ENCODE assay signal across 1 cellular context in the genomic region with DNA sequence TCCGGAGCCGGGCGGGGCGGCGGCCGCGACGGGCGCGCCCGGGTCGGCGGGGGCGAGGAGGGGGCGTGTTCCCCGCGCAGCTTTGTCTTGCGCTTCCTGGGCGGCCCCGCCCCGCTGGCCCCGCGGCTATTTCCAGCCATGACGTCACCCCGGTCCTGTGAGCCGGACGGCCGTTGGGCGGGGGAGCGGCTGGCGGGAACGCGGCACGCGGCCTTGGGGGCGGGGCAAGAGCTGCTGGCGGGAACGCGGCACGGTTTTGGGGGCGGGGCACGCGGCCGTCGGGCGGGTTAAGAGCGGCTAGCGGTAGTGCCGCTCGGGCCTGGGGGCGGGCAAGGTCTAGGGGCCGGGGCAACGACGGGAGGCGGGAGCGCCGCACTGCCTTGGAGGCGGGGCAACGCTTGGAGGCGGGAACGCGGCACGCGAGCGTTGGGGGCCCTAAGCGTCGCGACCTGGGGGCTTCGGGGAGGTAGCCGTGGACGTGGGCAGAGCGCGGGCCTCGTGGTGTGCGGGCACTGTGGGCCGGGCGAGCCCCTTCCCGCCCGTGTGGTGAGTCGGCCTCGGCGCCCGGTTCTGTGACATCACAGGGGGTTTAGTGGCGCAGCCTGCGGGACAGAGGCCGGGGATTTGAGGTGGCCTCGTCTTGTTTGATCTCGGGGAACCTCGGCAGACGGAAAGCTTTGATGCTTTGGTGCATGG.
TF ChIP-seq lines count a peak whose summit lies in the region.

No MANE protein-coding gene starts in this region.

TF ChIP-seq in PFSK-1, 5 proteins besides CTCF, POLR2A, EP300 and RAD21 (continued from another document):
- TF ChIP-seq, protein P1, sequence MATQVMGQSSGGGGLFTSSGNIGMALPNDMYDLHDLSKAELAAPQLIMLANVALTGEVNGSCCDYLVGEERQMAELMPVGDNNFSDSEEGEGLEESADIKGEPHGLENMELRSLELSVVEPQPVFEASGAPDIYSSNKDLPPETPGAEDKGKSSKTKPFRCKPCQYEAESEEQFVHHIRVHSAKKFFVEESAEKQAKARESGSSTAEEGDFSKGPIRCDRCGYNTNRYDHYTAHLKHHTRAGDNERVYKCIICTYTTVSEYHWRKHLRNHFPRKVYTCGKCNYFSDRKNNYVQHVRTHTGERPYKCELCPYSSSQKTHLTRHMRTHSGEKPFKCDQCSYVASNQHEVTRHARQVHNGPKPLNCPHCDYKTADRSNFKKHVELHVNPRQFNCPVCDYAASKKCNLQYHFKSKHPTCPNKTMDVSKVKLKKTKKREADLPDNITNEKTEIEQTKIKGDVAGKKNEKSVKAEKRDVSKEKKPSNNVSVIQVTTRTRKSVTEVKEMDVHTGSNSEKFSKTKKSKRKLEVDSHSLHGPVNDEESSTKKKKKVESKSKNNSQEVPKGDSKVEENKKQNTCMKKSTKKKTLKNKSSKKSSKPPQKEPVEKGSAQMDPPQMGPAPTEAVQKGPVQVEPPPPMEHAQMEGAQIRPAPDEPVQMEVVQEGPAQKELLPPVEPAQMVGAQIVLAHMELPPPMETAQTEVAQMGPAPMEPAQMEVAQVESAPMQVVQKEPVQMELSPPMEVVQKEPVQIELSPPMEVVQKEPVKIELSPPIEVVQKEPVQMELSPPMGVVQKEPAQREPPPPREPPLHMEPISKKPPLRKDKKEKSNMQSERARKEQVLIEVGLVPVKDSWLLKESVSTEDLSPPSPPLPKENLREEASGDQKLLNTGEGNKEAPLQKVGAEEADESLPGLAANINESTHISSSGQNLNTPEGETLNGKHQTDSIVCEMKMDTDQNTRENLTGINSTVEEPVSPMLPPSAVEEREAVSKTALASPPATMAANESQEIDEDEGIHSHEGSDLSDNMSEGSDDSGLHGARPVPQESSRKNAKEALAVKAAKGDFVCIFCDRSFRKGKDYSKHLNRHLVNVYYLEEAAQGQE (IDR thresholded peaks at IDR 0.05; ENCODE audit: insufficient read depth in 1 of 2, low read depth in 2 of 2, low read length in 2 of 2) = no peak
- no peak for TF ChIP-seq POLR2AphosphoS5 (IDR thresholded peaks at IDR 0.05; ENCODE audit: low read depth, low read length)
